ENCODE assay signal across 10 cellular contexts in genomic region chr10:123150229-123150985, GRCh38. TPM values are rescaled to one million over a fixed set of nuclear protein-coding genes. Genes with fewer than 3 reads are reported as not detected.
DNase-seq lines count a peak whose midpoint lies in the region; TF ChIP-seq lines count a peak whose summit lies in the region.
"Had no signal": no experiment of that assay in that cellular context is flagged by ENCODE, and none has a peak within 500 bp of the region (broad histone marks: within the 10 kb centered on the region; RNA-seq: fewer than 3 reads in every experiment).

No MANE protein-coding gene starts in this region.

- no peak for TF ChIP-seq POLR2A in prostate gland (IDR thresholded peaks at IDR 0.05)

- no peak overlapping the region for H3K27ac Mint-ChIP-seq in mesothelial cell of epicardium

- no peaks in the 10 kb centered on the region for H3K36me3 Mint-ChIP-seq in mesothelial cell of epicardium

- no peaks in the 10 kb centered on the region for H3K9me3 Mint-ChIP-seq in mesothelial cell of epicardium

- H3K27me3 Mint-ChIP-seq in mesothelial cell of epicardium (ENCODE audit: low read depth) = peaks cover 81% of the 10 kb centered on the region

- peak overlapping the region; percentile 63 for H3K4me3 Mint-ChIP-seq in mesothelial cell of epicardium

- H3K4me3 ChIP-seq in astrocyte of the cerebellum (ENCODE audit: low read depth, low read length) = peak overlapping the region; percentile 34
- peak overlapping the region; percentile 0 for H3K4me3 ChIP-seq in urinary bladder (ENCODE audit: low read depth, low read length)
- H3K4me3 ChIP-seq in prostate gland = peak overlapping the region in 1 of 2 donors; percentile 4

- WGBS in urinary bladder = 6% methylated on average over 34 of the region's 34 CpGs
- 10% methylated on average over 34 of the region's 34 CpGs for WGBS in prostate gland

- H3K9me3 ChIP-seq in prostate gland = no peaks in the 10 kb centered on the region

- H3K27ac ChIP-seq in urinary bladder (ENCODE audit: low read depth) = no peak overlapping the region
- no peak overlapping the region for H3K27ac ChIP-seq in prostate gland

- peak; percentile 64 for DNase-seq in stimulated activated CD4-positive, alpha-beta T cell treated with anti-CD3 and anti-CD28 coated beads, Interleukin-15, amount 100 ng/mL, for 24 hours
- DNase-seq in stimulated activated CD4-positive, alpha-beta T cell treated with anti-CD3 and anti-CD28 coated beads, Interleukin-4, amount 100 ng/mL, for 24 hours = no peak
- DNase-seq in astrocyte of the cerebellum (ENCODE audit: low read depth) (no peak), mesothelial cell of epicardium (ENCODE audit: low spot score in 2 of 2, unreplicated experiment in 2 of 2) (no peak), glomerular visceral epithelial cell (ENCODE audit: extremely low spot score) (no peak), prostate gland (ENCODE audit: low spot score) (no peak), ureter (ENCODE audit: low spot score) (no peak)
- DNase-seq: DND-41 had no signal

- H3K4me1 Mint-ChIP-seq in mesothelial cell of epicardium = peaks cover 26% of the 10 kb centered on the region

- H3K27me3 ChIP-seq in prostate gland (replicated peaks; ENCODE audit: insufficient read depth) = peaks cover 53% of the 10 kb centered on the region

- H3K36me3 ChIP-seq in urinary bladder (ENCODE audit: insufficient read depth) (no peaks in the 10 kb centered on the region), prostate gland (no peaks in the 10 kb centered on the region)

- peaks cover 2% of the 10 kb centered on the region for H3K4me1 ChIP-seq in urinary bladder (ENCODE audit: insufficient read depth)
- H3K4me1 ChIP-seq in prostate gland (replicated peaks) = peaks cover 6% of the 10 kb centered on the region

- TF ChIP-seq CTCF in astrocyte of the cerebellum (IDR thresholded peaks at IDR 0.05; ENCODE audit: low read depth, low read length, missing control alignments) (no peak), mesothelial cell of epicardium (IDR thresholded peaks at IDR 0.05; ENCODE audit: unreplicated experiment) (no peak), prostate gland (IDR thresholded peaks at IDR 0.05) (no peak)

- in situ Hi-C loops in astrocyte of the cerebellum (cut with HindIII; ENCODE audit: low sequenced_read_pairs) = no loop called here

- intact Hi-C loops in prostate gland (cut with DNase I) = no loop called here

RNA-seq across cellular contexts. Expression of gene HMX2, which starts 2.5 kb away (rescaled TPM):
- not detected in 3 replicates for total RNA-seq in mesothelial cell of epicardium
- not detected for total RNA-seq in urinary bladder
- not detected for polyA plus RNA-seq in urinary bladder
- total RNA-seq in prostate gland = 1 to 10 TPM in 1 of 2 donors, not detected in 1; 1.0 TPM
- not detected for total RNA-seq in ureter
- total RNA-seq: myocyte had no signal

RNA-seq across cellular contexts. Expression of gene BUB3, which starts 3.8 kb away (rescaled TPM):
- total RNA-seq in mesothelial cell of epicardium (70.0 to 71.5 TPM (median 71.1 TPM) in 3 replicates), urinary bladder (115 TPM), prostate gland (10 to 100 TPM; 69.3 to 87.7 TPM), ureter (72.5 TPM)
- polyA plus RNA-seq in urinary bladder = 69.8 TPM

RNA-seq across cellular contexts. Expression of gene HMX3, which starts 14.6 kb away (rescaled TPM):
- not detected in 3 replicates for total RNA-seq in mesothelial cell of epicardium
- not detected for total RNA-seq in urinary bladder
- polyA plus RNA-seq in urinary bladder = not detected
- total RNA-seq in prostate gland = not detected
- not detected for total RNA-seq in ureter
- total RNA-seq: myocyte had no signal
